ENCODE assay signal across 21 cellular contexts in the genomic region with DNA sequence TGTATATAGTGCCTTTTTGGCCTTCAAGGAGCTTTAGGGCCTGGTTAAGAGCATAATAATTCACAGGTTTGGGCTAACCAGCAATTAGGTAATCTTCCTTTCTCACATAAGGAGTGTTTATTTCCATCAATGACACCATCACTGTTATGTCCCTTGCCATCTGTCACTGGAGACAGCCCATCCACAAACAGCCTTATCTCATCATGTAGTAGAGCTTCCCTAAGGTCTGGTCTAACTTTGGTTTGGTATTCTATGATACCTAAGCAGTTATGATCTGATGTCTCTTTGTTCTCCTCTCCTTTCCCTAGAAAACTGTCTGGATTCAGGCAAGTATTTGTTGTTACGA. TPM values are rescaled to one million over a fixed set of nuclear protein-coding genes. Genes with fewer than 3 reads are reported as not detected.
DNase-seq lines count a peak whose midpoint lies in the region; ATAC-seq and TF ChIP-seq lines count a peak whose summit lies in the region.
"Had no signal": no experiment of that assay in that cellular context is flagged by ENCODE, and none has a peak within 500 bp of the region (broad histone marks: within the 10 kb centered on the region; RNA-seq: fewer than 3 reads in every experiment).

No MANE protein-coding gene starts in this region.

- no peak overlapping the region for H3K27ac ChIP-seq in heart right ventricle
- H3K27ac ChIP-seq: BLaER1, HL-60, Peyer's patch had no signal

- peaks cover 56% of the 10 kb centered on the region for H3K4me1 Mint-ChIP-seq in stimulated activated naive CD8-positive, alpha-beta T cell treated with anti-CD3 and anti-CD28 coated beads, Interleukin-15, amount 100 ng/mL, for 72 hours
- peaks cover 9% of the 10 kb centered on the region for H3K4me1 Mint-ChIP-seq in glutamatergic neuron (ENCODE audit: low read depth, unreplicated experiment)

- H3K4me3 ChIP-seq in heart right ventricle, result no peak overlapping the region
- H3K4me3 ChIP-seq: BLaER1, GM23338, Peyer's patch had no signal

- peaks cover 31% of the 10 kb centered on the region for H3K36me3 Mint-ChIP-seq in glutamatergic neuron (ENCODE audit: unreplicated experiment)

- no peaks in the 10 kb centered on the region for H3K27me3 Mint-ChIP-seq in stimulated activated naive CD8-positive, alpha-beta T cell treated with anti-CD3 and anti-CD28 coated beads, Interleukin-15, amount 100 ng/mL, for 72 hours
- peaks cover 2% of the 10 kb centered on the region for H3K27me3 Mint-ChIP-seq in glutamatergic neuron (ENCODE audit: unreplicated experiment)
- H3K27me3 Mint-ChIP-seq: T-helper 17 cell had no signal

- intact Hi-C loops in heart right ventricle (cut with DNase I), result no loop called here

- DNase-seq in DMS 273 (lab: John Stamatoyannopoulos, UW; ENCODE audit: unreplicated experiment) (peak; percentile 31), DMS 273 treated with DMSO at 0.1 percent for 48 hours (lab: John Stamatoyannopoulos, UW) (no peak), glutamatergic neuron (no peak), NOMO-1 treated with DMSO at 0.1 percent for 48 hours (lab: John Stamatoyannopoulos, UW; ENCODE audit: unreplicated experiment) (no peak), T-helper 2 cell (no peak), heart right ventricle (no peak)
- DNase-seq in stimulated activated naive CD8-positive, alpha-beta T cell treated with anti-CD3 and anti-CD28 coated beads, Interleukin-15, amount 100 ng/mL, for 72 hours, result no peak
- no peak for DNase-seq in stimulated activated naive CD8-positive, alpha-beta T cell treated with anti-CD3 and anti-CD28 coated beads, Interleukin-15, Interleukin-2, amounts not matched to agents 100 U/mL and 50 U/mL, for 24 hours
- DNase-seq: 8988T, DND-41, GF-D8, KBM-7, NCI-H1048, NCI-H526, Peyer's patch, Right ventricle myocardium superior, T-helper 17 cell had no signal

- no peaks in the 10 kb centered on the region for H3K36me3 ChIP-seq in heart right ventricle
- H3K36me3 ChIP-seq: Peyer's patch had no signal

- H3K27me3 ChIP-seq in heart right ventricle, result no peaks in the 10 kb centered on the region
- H3K27me3 ChIP-seq: BLaER1, Peyer's patch had no signal

- ATAC-seq in stimulated activated naive CD8-positive, alpha-beta T cell treated with anti-CD3 and anti-CD28 coated beads, Interleukin-15, amount 100 ng/mL, for 72 hours, result no peak
- no peak for ATAC-seq in stimulated activated naive CD8-positive, alpha-beta T cell treated with anti-CD3 and anti-CD28 coated beads, Interleukin-15, Interleukin-2, amounts not matched to agents 100 U/mL and 50 U/mL, for 24 hours
- no peak for ATAC-seq in heart right ventricle
- ATAC-seq: GM23338, SK-N-SH treated with all-trans-retinoic acid at 6 μM for 48 hours, T-helper 17 cell had no signal

- H3K4me1 ChIP-seq in heart right ventricle, result peaks cover 0 to 39% (median 5%) of the 10 kb centered on the region in 9 donors
- H3K4me1 ChIP-seq: Peyer's patch had no signal

- peaks cover 0 to 12% (median 0%) of the 10 kb centered on the region in 11 donors for H3K9me3 ChIP-seq in heart right ventricle
- H3K9me3 ChIP-seq: BLaER1, Peyer's patch had no signal

- WGBS in heart right ventricle, 2 donors, result 94 to 100% methylated on average over 1 of the region's 1 CpG

- TF ChIP-seq CTCF in glutamatergic neuron (IDR thresholded peaks at IDR 0.05; ENCODE audit: partially characterized antibody, unreplicated experiment) (no peak), heart right ventricle (IDR thresholded peaks at IDR 0.05) (no peak)

- H3K9me3 Mint-ChIP-seq in stimulated activated naive CD8-positive, alpha-beta T cell treated with anti-CD3 and anti-CD28 coated beads, Interleukin-15, amount 100 ng/mL, for 72 hours, result peaks cover 0 to 6% of the 10 kb centered on the region in 2 donors
- H3K9me3 Mint-ChIP-seq in glutamatergic neuron (ENCODE audit: unreplicated experiment), result peaks cover 4% of the 10 kb centered on the region

- H3K4me3 Mint-ChIP-seq in stimulated activated naive CD8-positive, alpha-beta T cell treated with anti-CD3 and anti-CD28 coated beads, Interleukin-15, amount 100 ng/mL, for 72 hours, result no peak overlapping the region
- H3K4me3 Mint-ChIP-seq in glutamatergic neuron (ENCODE audit: unreplicated experiment), result no peak overlapping the region
- H3K4me3 Mint-ChIP-seq: GM23338, T-helper 17 cell had no signal

- peak overlapping the region; percentile 3 to 71 for H3K27ac Mint-ChIP-seq in stimulated activated naive CD8-positive, alpha-beta T cell treated with anti-CD3 and anti-CD28 coated beads, Interleukin-15, amount 100 ng/mL, for 72 hours
- H3K27ac Mint-ChIP-seq in glutamatergic neuron (ENCODE audit: unreplicated experiment), result peak overlapping the region; percentile 2
- H3K27ac Mint-ChIP-seq: GM23338, T-helper 17 cell had no signal

RNA-seq across cellular contexts. Expression of a gene that starts 26.4 kb away (rescaled TPM):
- total RNA-seq in glutamatergic neuron (ENCODE audit: unreplicated experiment) (317 TPM), heart right ventricle (10 to 100 TPM; 22.0 to 41.9 (median 31.2) TPM)
- polyA plus RNA-seq in heart right ventricle, result 1 to 10 TPM; 7.4 to 8.0 TPM

RNA-seq across cellular contexts. Expression of a gene that starts 58.3 kb away (rescaled TPM):
- total RNA-seq in glutamatergic neuron (ENCODE audit: unreplicated experiment) (1.6 TPM), heart right ventricle (under 1 TPM in 7 of 10 donors, not detected in 3; 0.16 to 0.74 (median 0.23) TPM)
- not detected for polyA plus RNA-seq in heart right ventricle
- total RNA-seq: GM23338, Peyer's patch had no signal
- polyA plus RNA-seq: GM23338 had no signal
